In the genomic region with DNA sequence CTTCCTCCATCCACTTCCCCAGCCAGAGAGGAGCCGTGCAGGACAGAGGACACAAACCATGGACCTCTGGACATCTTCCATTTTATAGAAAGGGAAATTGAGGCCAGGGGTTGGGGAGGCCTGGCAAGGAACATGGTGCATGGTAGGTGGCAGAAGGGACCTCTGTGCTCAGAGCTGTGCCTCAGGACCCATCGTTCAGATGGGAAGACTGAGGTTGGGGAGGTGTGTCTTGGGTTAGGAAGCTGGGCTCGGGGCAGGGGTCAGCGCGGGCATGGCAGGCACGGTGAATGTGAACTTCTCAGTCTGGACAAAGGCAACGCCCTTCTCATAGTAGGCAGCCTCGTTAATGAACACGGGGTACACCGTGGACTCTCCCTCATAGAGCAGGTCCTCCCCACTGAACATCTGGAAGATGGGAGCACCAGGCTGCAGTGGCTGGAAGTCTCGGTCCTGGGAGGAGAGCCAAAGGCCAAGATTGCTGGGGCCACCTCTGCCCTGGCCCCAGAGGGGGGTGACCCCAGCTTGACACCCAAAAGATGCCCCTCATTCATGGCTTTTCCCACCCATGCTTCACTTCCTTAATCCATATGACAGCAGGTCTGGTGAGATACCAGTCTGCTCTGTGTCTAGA, we compare ENCODE assay signal across 1 cellular context.
A peak's percentile ranks its signal among the peaks of the same experiment; 100 is the strongest.
TF ChIP-seq lines count a peak whose summit lies in the region.

No MANE protein-coding gene starts in this region.

TF ChIP-seq in GM12891, 5 proteins besides CTCF, POLR2A, EP300 and RAD21:
- TF ChIP-seq SPI1 (IDR thresholded peaks at IDR 0.05; ENCODE audit: low read depth, low read length) (0 out of 2 replicates have a peak, but pooled peaks have one; percentile 13), TAF1 (IDR thresholded peaks at IDR 0.05; ENCODE audit: low read depth, low read length) (no peak)
